ENCODE assay signal across 8 cellular contexts in genomic region chr7:149872419-149873073, GRCh38. TPM values are rescaled to one million over a fixed set of nuclear protein-coding genes. Genes with fewer than 3 reads are reported as not detected.
DNase-seq lines count a peak whose midpoint lies in the region; ATAC-seq, FAIRE-seq and TF ChIP-seq lines count a peak whose summit lies in the region.

No MANE protein-coding gene starts in this region.

- TF ChIP-seq CTCF in adrenal gland (IDR thresholded peaks at IDR 0.05) = peak in 5 of 6 experiments; percentile 14 to 46 (median 28)

- peak overlapping the region in 2 of 4 donors; percentile 61 to 72 for H3K4me3 ChIP-seq in adrenal gland

- H3K36me3 ChIP-seq in adrenal gland (replicated peaks in 1 of 2) = no peaks in the 10 kb centered on the region

- no peak for FAIRE-seq in H54 (lab: Jason Lieb, UNC)

- no peaks in the 10 kb centered on the region for H3K9me3 ChIP-seq in adrenal gland (replicated peaks in 1 of 3)

- peak; percentile 77 for DNase-seq in COLO668 (lab: John Stamatoyannopoulos, UW; ENCODE audit: unreplicated experiment)
- DNase-seq in H54 (ENCODE audit: insufficient read length, low spot score) = peak; percentile 49
- peak; percentile 55 for DNase-seq in NCI-H510A treated with DMSO at 0.1 percent for 48 hours (lab: John Stamatoyannopoulos, UW)
- DNase-seq in adrenal gland = peak; percentile 74 to 97 (median 91)
- DNase-seq in Right ventricle myocardium superior = peak; percentile 91
- peak; percentile 70 for DNase-seq in non-pigmented ciliary epithelial cell (ENCODE audit: low read depth)

- intact Hi-C loops in adrenal gland (cut with DNase I) = no loop called here
- intact Hi-C loops in Right ventricle myocardium superior (cut with DNase I) = loop anchor here (5.0 kb wide), 1 partner anchor 35 kb away; the partner anchor contains the start of gene ZNF862

- 16 to 19% (median 18%) methylated on average over 12 to 13 of the region's 13 CpGs for WGBS in adrenal gland, 4 donors

- TF ChIP-seq POLR2A in H54 (IDR thresholded peaks at IDR 0.05; ENCODE audit: low read depth, low read length) = no peak
- TF ChIP-seq POLR2A in adrenal gland (IDR thresholded peaks at IDR 0.05) = peak; percentile 14 to 70

- H3K4me1 ChIP-seq in adrenal gland (replicated peaks in 1 of 2) = peaks cover 17 to 19% of the 10 kb centered on the region in 2 donors

- H3K27me3 ChIP-seq in adrenal gland = no peaks in the 10 kb centered on the region

- H3K27ac ChIP-seq in adrenal gland = peak overlapping the region in 4 of 5 donors; percentile 74 to 88 (median 86)

- peak; percentile 85 for ATAC-seq in Right ventricle myocardium superior (ENCODE audit: poor library complexity)
- no peak for ATAC-seq in GM19023 (IDR thresholded peaks at IDR 0.05; ENCODE audit: unreplicated experiment)
- no peak for ATAC-seq in GM19397 (IDR thresholded peaks at IDR 0.05; ENCODE audit: unreplicated experiment)

RNA-seq across cellular contexts. Expression of gene ATP6V0E2, which starts 1.2 kb away (rescaled TPM):
- total RNA-seq in adrenal gland (100 to 1,000 TPM in 1 of 8 donors, 10 to 100 TPM in 7; 23.7 to 101 (median 32.0) TPM), Right ventricle myocardium superior (121 TPM)
- 10 to 100 TPM; 19.4 to 38.9 (median 34.9) TPM for polyA plus RNA-seq in adrenal gland

RNA-seq across cellular contexts. Expression of gene ZNF862, which starts 34.4 kb away (rescaled TPM):
- total RNA-seq in adrenal gland (10 to 100 TPM in 5 of 8 donors, 1 to 10 TPM in 3; 7.3 to 32.9 (median 14.1) TPM), Right ventricle myocardium superior (12.2 TPM)
- polyA plus RNA-seq in adrenal gland = 10 to 100 TPM in 2 of 3 donors, 1 to 10 TPM in 1; 8.0 to 17.5 (median 13.5) TPM
